ENCODE assay signal across 21 cellular contexts in the genomic region with DNA sequence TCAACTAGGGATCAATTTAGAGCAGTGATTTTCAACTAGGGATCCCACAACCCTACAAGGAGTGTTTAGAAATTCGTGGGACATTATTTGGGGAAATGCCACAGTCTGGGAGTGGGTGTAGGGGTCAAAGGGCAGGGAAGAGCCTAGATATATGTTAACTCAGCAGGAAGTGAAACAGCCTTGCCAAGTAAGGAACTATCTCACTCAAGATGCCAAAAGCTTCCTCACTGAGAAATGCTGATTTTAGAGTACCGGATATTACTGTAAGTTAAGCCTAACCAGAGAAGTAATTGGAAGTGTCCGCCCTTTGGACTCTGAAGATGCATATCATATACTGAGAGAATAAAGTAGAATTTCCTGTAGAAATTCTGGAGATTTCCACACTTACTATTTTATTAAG.
"Had no signal": no experiment of that assay in that cellular context is flagged by ENCODE, and none has a peak within 500 bp of the region (broad histone marks: within the 10 kb centered on the region; RNA-seq: fewer than 3 reads in every experiment).

No MANE protein-coding gene starts in this region.

- H3K36me3 ChIP-seq: colonic mucosa, pancreas, tibial nerve had no signal

- ATAC-seq: activated CD8-positive, alpha-beta memory T cell treated with anti-CD3 and anti-CD28 coated beads, Interleukin-2, amount 10 ng/mL, durations not matched to agents 7 days and 5 days; body of pancreas; esophagus mucosa had no signal

- H3K27me3 ChIP-seq: body of pancreas, colonic mucosa, hepatocyte, pancreas, tibial nerve had no signal

- DNase-seq: activated CD4-positive, alpha-beta memory T cell treated with anti-CD3 and anti-CD28 coated beads for 36 hours; activated CD4-positive, alpha-beta T cell treated with anti-CD3 and anti-CD28 coated beads for 36 hours; activated CD8-positive, alpha-beta memory T cell treated with anti-CD3 and anti-CD28 coated beads, Interleukin-2, amount 10 ng/mL, durations not matched to agents 7 days and 5 days; activated effector memory CD4-positive, alpha-beta T cell treated with Interleukin-2 at 50 U/mL for 16 hours; activated T-cell treated with anti-CD3 and anti-CD28 coated beads, Interleukin-2, amount 50 U/mL, for 24 hours; amygdala; body of pancreas; central memory CD4-positive, alpha-beta T cell; colonic mucosa; kidney; naive B cell; pancreas; SK-N-SH; stimulated activated CD4-positive, alpha-beta T cell treated with anti-CD3 and anti-CD28 coated beads, Interleukin-15, amount 100 ng/mL, for 24 hours; stimulated activated CD4-positive, alpha-beta T cell treated with anti-CD3 and anti-CD28 coated beads, Interleukin-4, amount 100 ng/mL, for 1 hour; stimulated activated naive CD4-positive, alpha-beta T cell; T1000 had no signal

- H3K4me3 ChIP-seq: body of pancreas, colonic mucosa, hepatocyte, pancreas, skin epidermis, tibial nerve had no signal

- H3K27ac ChIP-seq: body of pancreas, colonic mucosa, hepatocyte, pancreas, skin epidermis, tibial nerve had no signal

- H3K4me1 ChIP-seq: body of pancreas, colonic mucosa had no signal

- H3K9me3 ChIP-seq: body of pancreas, colonic mucosa, pancreas, SK-N-SH, tibial nerve had no signal
